Comparison of ENCODE assay signal across 21 cellular contexts in genomic region chrX:111507931-111508330, GRCh38. TPM values are rescaled to one million over a fixed set of nuclear protein-coding genes. Genes with fewer than 3 reads are reported as not detected.
"Had no signal": no experiment of that assay in that cellular context is flagged by ENCODE, and none has a peak within 500 bp of the region (broad histone marks: within the 10 kb centered on the region; RNA-seq: fewer than 3 reads in every experiment).

No MANE protein-coding gene starts in this region.

- H3K4me1 ChIP-seq: body of pancreas, colonic mucosa, left lung, right atrium auricular region, tibial nerve had no signal

- ATAC-seq: activated CD4-positive, alpha-beta T cell treated with anti-CD3 and anti-CD28 coated beads for 36 hours; body of pancreas; left lung; WTC11 had no signal

- H3K27me3 ChIP-seq: body of pancreas, colonic mucosa, right atrium auricular region had no signal

- FAIRE-seq: urothelium cell line had no signal

- H3K4me3 ChIP-seq: body of pancreas, colonic mucosa, esophagus muscularis mucosa, left lung, right atrium auricular region, tibial nerve had no signal

- DNase-seq: activated CD4-positive, alpha-beta T cell treated with anti-CD3 and anti-CD28 coated beads for 36 hours; activated CD4-positive, alpha-beta T cell treated with anti-CD3 and anti-CD28 coated beads, Interleukin-2, amount 50 U/mL, for 48 hours; activated naive CD4-positive, alpha-beta T cell treated with Interleukin-2 at 50 U/mL for 16 hours; activated naive CD8-positive, alpha-beta T cell treated with anti-CD3 and anti-CD28 coated beads, Interleukin-2, amount 10 ng/mL, durations not matched to agents 7 days and 5 days; body of pancreas; central memory CD4-positive, alpha-beta T cell; colonic mucosa; glutamatergic neuron; hippocampal formation; islet precursor cell; left lung; naive B cell; stimulated activated CD4-positive, alpha-beta T cell treated with anti-CD3 and anti-CD28 coated beads, Interleukin-2, amount 100 ng/mL, for 24 hours had no signal

- H3K9me3 ChIP-seq: body of pancreas, colonic mucosa, esophagus muscularis mucosa, left lung, right atrium auricular region, tibial nerve had no signal

- H3K27ac ChIP-seq: body of pancreas, colonic mucosa, esophagus muscularis mucosa, left lung, right atrium auricular region, tibial nerve had no signal

- H3K36me3 ChIP-seq: colonic mucosa, esophagus muscularis mucosa, left lung, right atrium auricular region, tibial nerve had no signal

RNA-seq across cellular contexts. Expression of gene SERTM2, which starts 3.5 kb away (rescaled TPM):
- total RNA-seq: activated CD4-positive, alpha-beta T cell treated with anti-CD3 and anti-CD28 coated beads for 36 hours; activated naive CD8-positive, alpha-beta T cell treated with anti-CD3 and anti-CD28 coated beads, Interleukin-2, amount 10 ng/mL, durations not matched to agents 7 days and 5 days; body of pancreas; esophagus muscularis mucosa; lung microvascular endothelial cell; neural crest cell; osteoblast; right atrium auricular region; tibial nerve had no signal
